17 cellular contexts compared by ENCODE assay signal in genomic region chr18:4589056-4589800, GRCh38.
"Had no signal": no experiment of that assay in that cellular context is flagged by ENCODE, and none has a peak within 500 bp of the region (broad histone marks: within the 10 kb centered on the region; RNA-seq: fewer than 3 reads in every experiment).

No MANE protein-coding gene starts in this region.

- H3K9me3 Mint-ChIP-seq: mesothelial cell of epicardium; nephron; neural progenitor cell; stimulated activated memory B cell treated with anti-CD40 and anti-IgM and Interleukin-4, amounts not matched to agents 10 μg/mL and 1 μg/mL and 100 μg/mL, for 72 hours; type B pancreatic cell had no signal

- H3K36me3 Mint-ChIP-seq: mesothelial cell of epicardium; naive thymus-derived CD4-positive, alpha-beta T cell; neural progenitor cell; stimulated activated memory B cell treated with anti-CD40 and anti-IgM and Interleukin-4, amounts not matched to agents 10 μg/mL and 1 μg/mL and 100 μg/mL, for 72 hours; type B pancreatic cell had no signal

- H3K4me1 Mint-ChIP-seq: mesothelial cell of epicardium; naive thymus-derived CD4-positive, alpha-beta T cell; nephron; neural progenitor cell; stimulated activated memory B cell treated with anti-CD40 and anti-IgM and Interleukin-4, amounts not matched to agents 10 μg/mL and 1 μg/mL and 100 μg/mL, for 72 hours had no signal

- DNase-seq: cortex of kidney; mesenchymal stem cell; naive thymus-derived CD4-positive, alpha-beta T cell; right cardiac atrium; spleen; stimulated activated CD4-positive, alpha-beta T cell treated with anti-CD3 and anti-CD28 coated beads, Interleukin-4, amount 100 ng/mL, for 4 hours; stimulated activated naive CD8-positive, alpha-beta T cell treated with anti-CD3 and anti-CD28 coated beads, Interleukin-15, Interleukin-2, amounts not matched to agents 100 U/mL and 50 U/mL, for 24 hours; substantia nigra; testis; tibial artery had no signal

- H2AFZ ChIP-seq: neural progenitor cell had no signal

- H3K4me2 ChIP-seq: neural progenitor cell had no signal

- H3K4me3 Mint-ChIP-seq: mesothelial cell of epicardium; naive thymus-derived CD4-positive, alpha-beta T cell; nephron; neural progenitor cell; stimulated activated memory B cell treated with anti-CD40 and anti-IgM and Interleukin-4, amounts not matched to agents 10 μg/mL and 1 μg/mL and 100 μg/mL, for 72 hours; type B pancreatic cell had no signal

- H3K27ac ChIP-seq: neural progenitor cell, prostate gland, skin epidermis, spleen, testis, tibial artery had no signal

- H3K9me3 ChIP-seq: prostate gland, testis, tibial artery had no signal

- H3K27me3 Mint-ChIP-seq: naive thymus-derived CD4-positive, alpha-beta T cell; stimulated activated memory B cell treated with anti-CD40 and anti-IgM and Interleukin-4, amounts not matched to agents 10 μg/mL and 1 μg/mL and 100 μg/mL, for 72 hours had no signal

- H3K36me3 ChIP-seq: neural progenitor cell, prostate gland, spleen, tibial artery had no signal

- H3K27me3 ChIP-seq: neural progenitor cell, spleen, testis, tibial artery had no signal

- H3K4me1 ChIP-seq: neural progenitor cell, prostate gland, spleen, testis, tibial artery had no signal

- ATAC-seq: naive thymus-derived CD4-positive, alpha-beta T cell; right cardiac atrium; stimulated activated memory B cell treated with anti-CD40 and anti-IgM and Interleukin-4, amounts not matched to agents 10 μg/mL and 1 μg/mL and 100 μg/mL, for 72 hours; stimulated activated naive CD8-positive, alpha-beta T cell treated with anti-CD3 and anti-CD28 coated beads, Interleukin-15, Interleukin-2, amounts not matched to agents 100 U/mL and 50 U/mL, for 24 hours had no signal

- H3K27ac Mint-ChIP-seq: mesothelial cell of epicardium; naive thymus-derived CD4-positive, alpha-beta T cell; nephron; neural progenitor cell; stimulated activated memory B cell treated with anti-CD40 and anti-IgM and Interleukin-4, amounts not matched to agents 10 μg/mL and 1 μg/mL and 100 μg/mL, for 72 hours; type B pancreatic cell had no signal

- H3K4me3 ChIP-seq: neural progenitor cell, prostate gland, skin epidermis, spleen, testis, tibial artery had no signal
